22 cellular contexts compared by ENCODE assay signal in genomic region chr2:231704017-231704416, GRCh38. TPM values are rescaled to one million over a fixed set of nuclear protein-coding genes. Genes with fewer than 3 reads are reported as not detected.
DNase-seq lines count a peak whose midpoint lies in the region; ATAC-seq and TF ChIP-seq lines count a peak whose summit lies in the region.
"Had no signal": no experiment of that assay in that cellular context is flagged by ENCODE, and none has a peak within 500 bp of the region (broad histone marks: within the 10 kb centered on the region; RNA-seq: fewer than 3 reads in every experiment).

No MANE protein-coding gene starts in this region.

- RAD21 ChIA-PET in HCT116 (lab: Charles Lee; ENCODE audit: low non-redundant PET in 1 of 2, low total read pairs in 2 of 2, uncharacterized antibody in 2 of 2, unreplicated experiment in 2 of 2) = no interaction called here

- H2AFZ ChIP-seq in HCT116 (ENCODE audit: low read depth, low read length, poor library complexity, severe bottlenecking) (no peak overlapping the region), neural progenitor cell (replicated peaks) (no peak overlapping the region)

- H3K4me2 ChIP-seq in HCT116 (ENCODE audit: low read length) = no peak overlapping the region
- no peak overlapping the region for H3K4me2 ChIP-seq in neural progenitor cell

- H3K9ac ChIP-seq in HCT116 (ENCODE audit: low read length) = no peak overlapping the region
- no peak overlapping the region for H3K9ac ChIP-seq in neural progenitor cell

- H3K27me3 Mint-ChIP-seq in activated CD4-positive, alpha-beta T cell treated with anti-CD3 and anti-CD28 coated beads, Interleukin-2, amount 10 ng/mL, durations not matched to agents 7 days and 5 days = peaks cover 3% of the 10 kb centered on the region
- no peaks in the 10 kb centered on the region for H3K27me3 Mint-ChIP-seq in central memory CD8-positive, alpha-beta T cell
- peaks cover 17% of the 10 kb centered on the region for H3K27me3 Mint-ChIP-seq in neural progenitor cell (ENCODE audit: insufficient read depth, low read depth)
- H3K27me3 Mint-ChIP-seq: stimulated activated naive CD8-positive, alpha-beta T cell treated with anti-CD3 and anti-CD28 coated beads, Interleukin-15, amount 100 ng/mL, for 72 hours had no signal

- TF ChIP-seq RAD21 in HCT116 (IDR thresholded peaks at IDR 0.05; ENCODE audit: low read depth) = no peak

- peak overlapping the region; percentile 11 for H3K27ac Mint-ChIP-seq in activated CD4-positive, alpha-beta T cell treated with anti-CD3 and anti-CD28 coated beads, Interleukin-2, amount 10 ng/mL, durations not matched to agents 7 days and 5 days
- no peak overlapping the region for H3K27ac Mint-ChIP-seq in central memory CD8-positive, alpha-beta T cell (ENCODE audit: low read depth)
- H3K27ac Mint-ChIP-seq in neural progenitor cell = no peak overlapping the region
- H3K27ac Mint-ChIP-seq: stimulated activated naive CD8-positive, alpha-beta T cell treated with anti-CD3 and anti-CD28 coated beads, Interleukin-15, amount 100 ng/mL, for 72 hours had no signal

- H3K4me1 ChIP-seq in HCT116 (ENCODE audit: control insufficient read depth in 1 of 2, insufficient read depth in 2 of 2, low read length in 2 of 2) (peaks cover 20 to 41% of the 10 kb centered on the region in 2 experiments), neural progenitor cell (peaks cover 3% of the 10 kb centered on the region)
- H3K4me1 ChIP-seq: BE2C had no signal

- no peak overlapping the region for H3K4me3 ChIP-seq in HCT116 (replicated peaks in 1 of 2; ENCODE audit: low read depth in 1 of 2, low read length in 2 of 2)
- no peak overlapping the region for H3K4me3 ChIP-seq in neural progenitor cell
- H3K4me3 ChIP-seq: adrenal gland, upper lobe of right lung had no signal

- intact Hi-C loops in HCT116 (cut with micrococcal nuclease) = no loop called here

- H3F3A ChIP-seq in neural progenitor cell (ENCODE audit: low read depth) = peaks cover 25% of the 10 kb centered on the region

- no peaks in the 10 kb centered on the region for H3K9me2 ChIP-seq in HCT116 (ENCODE audit: insufficient read depth)

- no peaks in the 10 kb centered on the region for H3K9me3 Mint-ChIP-seq in activated CD4-positive, alpha-beta T cell treated with anti-CD3 and anti-CD28 coated beads, Interleukin-2, amount 10 ng/mL, durations not matched to agents 7 days and 5 days
- H3K9me3 Mint-ChIP-seq in central memory CD8-positive, alpha-beta T cell = no peaks in the 10 kb centered on the region
- H3K9me3 Mint-ChIP-seq in neural progenitor cell = peaks cover 5% of the 10 kb centered on the region
- H3K9me3 Mint-ChIP-seq: stimulated activated naive CD8-positive, alpha-beta T cell treated with anti-CD3 and anti-CD28 coated beads, Interleukin-15, amount 100 ng/mL, for 72 hours had no signal

- no peak overlapping the region for H3K4me3 Mint-ChIP-seq in activated CD4-positive, alpha-beta T cell treated with anti-CD3 and anti-CD28 coated beads, Interleukin-2, amount 10 ng/mL, durations not matched to agents 7 days and 5 days
- H3K4me3 Mint-ChIP-seq in central memory CD8-positive, alpha-beta T cell = peak overlapping the region; percentile 40
- peak overlapping the region; percentile 64 for H3K4me3 Mint-ChIP-seq in neural progenitor cell

- peaks cover 5% of the 10 kb centered on the region; the same call in 1 of the 2 replicates for H4K20me1 ChIP-seq in HCT116 (ENCODE audit: insufficient read depth)
- peaks cover 9% of the 10 kb centered on the region for H4K20me1 ChIP-seq in neural progenitor cell (ENCODE audit: low read depth)

- H3K27ac ChIP-seq in HCT116 (ENCODE audit: low read depth, low read length) = 0 out of 2 replicates have a peak overlapping the region, but pooled peaks have one; percentile 13
- no peak overlapping the region for H3K27ac ChIP-seq in neural progenitor cell
- H3K27ac ChIP-seq: adrenal gland, upper lobe of right lung had no signal

- no peaks in the 10 kb centered on the region for H3K27me3 ChIP-seq in HCT116 (ENCODE audit: insufficient read depth, low read length)
- H3K27me3 ChIP-seq in neural progenitor cell = no peaks in the 10 kb centered on the region
- H3K27me3 ChIP-seq: adrenal gland, BE2C, upper lobe of right lung had no signal

- CTCF ChIA-PET in activated CD4-positive, alpha-beta T cell treated with anti-CD3 and anti-CD28 coated beads, Interleukin-2, amount 10 ng/mL, durations not matched to agents 7 days and 5 days (lab: Charles Lee) = interaction anchor here (1.0 to 6.8 kb wide), 10 partner anchors 10 to 91 kb away, joined by 3 to 87 read pairs (median 5); no protein-coding TSS in a partner anchor
- CTCF ChIA-PET in HCT116 (lab: Charles Lee) = interaction anchor here (2.4 kb wide), 1 partner anchor 29 kb away, joined by 7 read pairs; no protein-coding TSS in a partner anchor

- H3K4me1 Mint-ChIP-seq in activated CD4-positive, alpha-beta T cell treated with anti-CD3 and anti-CD28 coated beads, Interleukin-2, amount 10 ng/mL, durations not matched to agents 7 days and 5 days = peaks cover 17% of the 10 kb centered on the region
- peaks cover 11% of the 10 kb centered on the region for H3K4me1 Mint-ChIP-seq in central memory CD8-positive, alpha-beta T cell
- H3K4me1 Mint-ChIP-seq in neural progenitor cell = peaks cover 14% of the 10 kb centered on the region

- peaks cover 10% of the 10 kb centered on the region for H3K36me3 Mint-ChIP-seq in activated CD4-positive, alpha-beta T cell treated with anti-CD3 and anti-CD28 coated beads, Interleukin-2, amount 10 ng/mL, durations not matched to agents 7 days and 5 days (ENCODE audit: low read depth)
- peaks cover 25% of the 10 kb centered on the region for H3K36me3 Mint-ChIP-seq in central memory CD8-positive, alpha-beta T cell (ENCODE audit: insufficient read depth)
- H3K36me3 Mint-ChIP-seq in neural progenitor cell = peaks cover 2% of the 10 kb centered on the region

- POLR2A ChIA-PET in activated CD4-positive, alpha-beta T cell treated with anti-CD3 and anti-CD28 coated beads, Interleukin-2, amount 10 ng/mL, durations not matched to agents 7 days and 5 days (lab: Charles Lee) = no interaction called here
- POLR2A ChIA-PET in HCT116 (lab: Charles Lee) = interaction anchor here (1.0 kb wide), 1 partner anchor 18 kb away, joined by 4 read pairs; no protein-coding TSS in a partner anchor

- H3K79me2 ChIP-seq in HCT116 (ENCODE audit: insufficient read depth, low read length) (peaks cover 22% of the 10 kb centered on the region), neural progenitor cell (ENCODE audit: low read depth) (peaks cover 29% of the 10 kb centered on the region)

- no peak for ATAC-seq in HCT116
- no peak for ATAC-seq in central memory CD8-positive, alpha-beta T cell (replicated peaks; ENCODE audit: extremely low read depth, poor library complexity, severe bottlenecking)
- ATAC-seq: left colon; stimulated activated naive CD8-positive, alpha-beta T cell treated with anti-CD3 and anti-CD28 coated beads, Interleukin-15, amount 100 ng/mL, for 72 hours; upper lobe of right lung had no signal

- DNase-seq in activated CD4-positive, alpha-beta T cell treated with anti-CD3 and anti-CD28 coated beads, Interleukin-2, amount 10 ng/mL, durations not matched to agents 7 days and 5 days = no peak
- no peak for DNase-seq in activated CD4-positive, alpha-beta T cell treated with anti-CD3 and anti-CD28 coated beads for 4 hours
- DNase-seq in HCT116 (ENCODE audit: low read depth, low spot score) (no peak), neural progenitor cell (ENCODE audit: low spot score) (peak; percentile 0), NCI-H2171 treated with DMSO at 0.1 percent for 48 hours (lab: John Stamatoyannopoulos, UW) (no peak), medulla oblongata (ENCODE audit: extremely low spot score) (no peak), NCI-H526 (lab: John Stamatoyannopoulos, UW) (no peak)
- DNase-seq in central memory CD8-positive, alpha-beta T cell (ENCODE audit: low spot score in 2 of 2) = no peak
- DNase-seq: activated CD4-positive, alpha-beta T cell treated with anti-CD3 and anti-CD28 coated beads for 48 hours; BE2C; glutamatergic neuron; Kasumi-1; left colon; midbrain; NCI-H1092 treated with DMSO at 0.1 percent for 48 hours; NCI-H510A; nucleus accumbens; RPMI8226; stimulated activated CD4-positive, alpha-beta T cell treated with anti-CD3 and anti-CD28 coated beads, Interleukin-4, amount 100 ng/mL, for 24 hours; stimulated activated naive CD8-positive, alpha-beta T cell treated with anti-CD3 and anti-CD28 coated beads, Interleukin-15, amount 100 ng/mL, for 72 hours; upper lobe of right lung had no signal

- no peak for TF ChIP-seq POLR2A in HCT116 (IDR thresholded peaks at IDR 0.05; ENCODE audit: borderline replicate concordance, extremely low read depth, insufficient read depth, insufficient read length)

- H3K36me3 ChIP-seq in HCT116 (ENCODE audit: control insufficient read depth in 1 of 2, insufficient read depth in 2 of 2, low read length in 2 of 2) (peaks cover 0 to 5% of the 10 kb centered on the region in 2 experiments; a peak in 2 of 4 replicates), neural progenitor cell (no peaks in the 10 kb centered on the region)
- H3K36me3 ChIP-seq: adrenal gland, upper lobe of right lung had no signal

- no peaks in the 10 kb centered on the region for H3K9me3 ChIP-seq in HCT116 (ENCODE audit: control insufficient read depth in 1 of 2, insufficient read depth in 1 of 2, low read depth in 1 of 2, low read length in 2 of 2)
- no peaks in the 10 kb centered on the region for H3K9me3 ChIP-seq in neural progenitor cell (ENCODE audit: low read depth)
- H3K9me3 ChIP-seq: adrenal gland, BE2C, upper lobe of right lung had no signal

- no TSS peak for BruUV-seq in HCT116 (replicated peaks; lab: Mats Ljungman, UMichigan)

- TF ChIP-seq CTCF in HCT116 (IDR thresholded peaks at IDR 0.05 in 2 of 3, conservative IDR thresholded peaks at IDR 0.05 in 1 of 3; ENCODE audit: borderline replicate concordance in 1 of 3, insufficient read depth in 1 of 3, low read depth in 2 of 3, low read length in 2 of 3) (no peak), neural progenitor cell (IDR thresholded peaks at IDR 0.05) (no peak)

TF ChIP-seq in HCT116, 20 proteins besides CTCF, POLR2A, EP300 and RAD21 (continues in another document):
- TF ChIP-seq CBX3 (IDR thresholded peaks at IDR 0.05; ENCODE audit: low read depth) (no peak), ATF3 (IDR thresholded peaks at IDR 0.05) (no peak), EZH2 (IDR thresholded peaks at IDR 0.05) (no peak), ZFX (IDR thresholded peaks at IDR 0.05) (no peak), YY1 (IDR thresholded peaks at IDR 0.05; ENCODE audit: extremely low read depth, insufficient replicate concordance, low read depth, low read length) (no peak)

RNA-seq across cellular contexts. Expression of gene PTMA, which starts 4.3 kb away (rescaled TPM):
- total RNA-seq in activated CD4-positive, alpha-beta T cell treated with anti-CD3 and anti-CD28 coated beads, Interleukin-2, amount 10 ng/mL, durations not matched to agents 7 days and 5 days = 1,000 to 10,000 TPM; 1,700 to 2,208 TPM
- total RNA-seq in HCT116 (2021; ENCODE audit: unreplicated experiment) (2,752 TPM), neural progenitor cell (ENCODE audit: low replicate concordance) (1,850 and 2,102 TPM in 2 replicates)
- polyA plus RNA-seq in HCT116 (2012) = 2,841 and 3,306 TPM in 2 replicates
